ENCODE assay signal across 1 cellular context in genomic region chr4:158670975-158671664, GRCh38.
TF ChIP-seq lines count a peak whose summit lies in the region.

No MANE protein-coding gene starts in this region.

TF ChIP-seq in H1, 55 proteins besides CTCF, POLR2A, EP300 and RAD21:
- TF ChIP-seq CHD2 (IDR thresholded peaks at IDR 0.05; ENCODE audit: low read length) = no peak
- TF ChIP-seq JUN (IDR thresholded peaks at IDR 0.05; ENCODE audit: low read depth, low read length) = no peak
- peak; percentile 48 for TF ChIP-seq USF2 (IDR thresholded peaks at IDR 0.05; ENCODE audit: low read length)
- TF ChIP-seq SAP30 (IDR thresholded peaks at IDR 0.05; ENCODE audit: insufficient read depth, insufficient replicate concordance, low read length) = peak; percentile 83
- peak in 1 of 2 experiments; percentile 87; a peak in 2 of 4 replicates for TF ChIP-seq HDAC2 (IDR thresholded peaks at IDR 0.05; ENCODE audit: borderline replicate concordance in 1 of 2, low read depth in 2 of 2, low read length in 2 of 2)
- TF ChIP-seq TEAD4 (IDR thresholded peaks at IDR 0.05; ENCODE audit: low read depth, low read length) = peak; percentile 61
- peak; percentile 87 for TF ChIP-seq MAX (IDR thresholded peaks at IDR 0.05)
- TF ChIP-seq ASH2L (IDR thresholded peaks at IDR 0.05; ENCODE audit: low read length) = peak; percentile 60
- 0 out of 2 replicates have a peak, but pooled peaks have one; percentile 40 for TF ChIP-seq KDM5A (IDR thresholded peaks at IDR 0.05; ENCODE audit: low read length)
- TF ChIP-seq TCF12 (IDR thresholded peaks at IDR 0.05; ENCODE audit: low read depth, low read length) = no peak
- TF ChIP-seq E2F6 (IDR thresholded peaks at IDR 0.05) = 0 out of 2 replicates have a peak, but pooled peaks have one; percentile 54
- no peak for TF ChIP-seq CTBP2 (IDR thresholded peaks at IDR 0.05; ENCODE audit: borderline replicate concordance, insufficient read depth, insufficient read length, low read length)
- TF ChIP-seq TAF1 (IDR thresholded peaks at IDR 0.05; ENCODE audit: low read depth, low read length) = peak; percentile 36; the same call in 1 of the 2 replicates
- TF ChIP-seq, protein P1, sequence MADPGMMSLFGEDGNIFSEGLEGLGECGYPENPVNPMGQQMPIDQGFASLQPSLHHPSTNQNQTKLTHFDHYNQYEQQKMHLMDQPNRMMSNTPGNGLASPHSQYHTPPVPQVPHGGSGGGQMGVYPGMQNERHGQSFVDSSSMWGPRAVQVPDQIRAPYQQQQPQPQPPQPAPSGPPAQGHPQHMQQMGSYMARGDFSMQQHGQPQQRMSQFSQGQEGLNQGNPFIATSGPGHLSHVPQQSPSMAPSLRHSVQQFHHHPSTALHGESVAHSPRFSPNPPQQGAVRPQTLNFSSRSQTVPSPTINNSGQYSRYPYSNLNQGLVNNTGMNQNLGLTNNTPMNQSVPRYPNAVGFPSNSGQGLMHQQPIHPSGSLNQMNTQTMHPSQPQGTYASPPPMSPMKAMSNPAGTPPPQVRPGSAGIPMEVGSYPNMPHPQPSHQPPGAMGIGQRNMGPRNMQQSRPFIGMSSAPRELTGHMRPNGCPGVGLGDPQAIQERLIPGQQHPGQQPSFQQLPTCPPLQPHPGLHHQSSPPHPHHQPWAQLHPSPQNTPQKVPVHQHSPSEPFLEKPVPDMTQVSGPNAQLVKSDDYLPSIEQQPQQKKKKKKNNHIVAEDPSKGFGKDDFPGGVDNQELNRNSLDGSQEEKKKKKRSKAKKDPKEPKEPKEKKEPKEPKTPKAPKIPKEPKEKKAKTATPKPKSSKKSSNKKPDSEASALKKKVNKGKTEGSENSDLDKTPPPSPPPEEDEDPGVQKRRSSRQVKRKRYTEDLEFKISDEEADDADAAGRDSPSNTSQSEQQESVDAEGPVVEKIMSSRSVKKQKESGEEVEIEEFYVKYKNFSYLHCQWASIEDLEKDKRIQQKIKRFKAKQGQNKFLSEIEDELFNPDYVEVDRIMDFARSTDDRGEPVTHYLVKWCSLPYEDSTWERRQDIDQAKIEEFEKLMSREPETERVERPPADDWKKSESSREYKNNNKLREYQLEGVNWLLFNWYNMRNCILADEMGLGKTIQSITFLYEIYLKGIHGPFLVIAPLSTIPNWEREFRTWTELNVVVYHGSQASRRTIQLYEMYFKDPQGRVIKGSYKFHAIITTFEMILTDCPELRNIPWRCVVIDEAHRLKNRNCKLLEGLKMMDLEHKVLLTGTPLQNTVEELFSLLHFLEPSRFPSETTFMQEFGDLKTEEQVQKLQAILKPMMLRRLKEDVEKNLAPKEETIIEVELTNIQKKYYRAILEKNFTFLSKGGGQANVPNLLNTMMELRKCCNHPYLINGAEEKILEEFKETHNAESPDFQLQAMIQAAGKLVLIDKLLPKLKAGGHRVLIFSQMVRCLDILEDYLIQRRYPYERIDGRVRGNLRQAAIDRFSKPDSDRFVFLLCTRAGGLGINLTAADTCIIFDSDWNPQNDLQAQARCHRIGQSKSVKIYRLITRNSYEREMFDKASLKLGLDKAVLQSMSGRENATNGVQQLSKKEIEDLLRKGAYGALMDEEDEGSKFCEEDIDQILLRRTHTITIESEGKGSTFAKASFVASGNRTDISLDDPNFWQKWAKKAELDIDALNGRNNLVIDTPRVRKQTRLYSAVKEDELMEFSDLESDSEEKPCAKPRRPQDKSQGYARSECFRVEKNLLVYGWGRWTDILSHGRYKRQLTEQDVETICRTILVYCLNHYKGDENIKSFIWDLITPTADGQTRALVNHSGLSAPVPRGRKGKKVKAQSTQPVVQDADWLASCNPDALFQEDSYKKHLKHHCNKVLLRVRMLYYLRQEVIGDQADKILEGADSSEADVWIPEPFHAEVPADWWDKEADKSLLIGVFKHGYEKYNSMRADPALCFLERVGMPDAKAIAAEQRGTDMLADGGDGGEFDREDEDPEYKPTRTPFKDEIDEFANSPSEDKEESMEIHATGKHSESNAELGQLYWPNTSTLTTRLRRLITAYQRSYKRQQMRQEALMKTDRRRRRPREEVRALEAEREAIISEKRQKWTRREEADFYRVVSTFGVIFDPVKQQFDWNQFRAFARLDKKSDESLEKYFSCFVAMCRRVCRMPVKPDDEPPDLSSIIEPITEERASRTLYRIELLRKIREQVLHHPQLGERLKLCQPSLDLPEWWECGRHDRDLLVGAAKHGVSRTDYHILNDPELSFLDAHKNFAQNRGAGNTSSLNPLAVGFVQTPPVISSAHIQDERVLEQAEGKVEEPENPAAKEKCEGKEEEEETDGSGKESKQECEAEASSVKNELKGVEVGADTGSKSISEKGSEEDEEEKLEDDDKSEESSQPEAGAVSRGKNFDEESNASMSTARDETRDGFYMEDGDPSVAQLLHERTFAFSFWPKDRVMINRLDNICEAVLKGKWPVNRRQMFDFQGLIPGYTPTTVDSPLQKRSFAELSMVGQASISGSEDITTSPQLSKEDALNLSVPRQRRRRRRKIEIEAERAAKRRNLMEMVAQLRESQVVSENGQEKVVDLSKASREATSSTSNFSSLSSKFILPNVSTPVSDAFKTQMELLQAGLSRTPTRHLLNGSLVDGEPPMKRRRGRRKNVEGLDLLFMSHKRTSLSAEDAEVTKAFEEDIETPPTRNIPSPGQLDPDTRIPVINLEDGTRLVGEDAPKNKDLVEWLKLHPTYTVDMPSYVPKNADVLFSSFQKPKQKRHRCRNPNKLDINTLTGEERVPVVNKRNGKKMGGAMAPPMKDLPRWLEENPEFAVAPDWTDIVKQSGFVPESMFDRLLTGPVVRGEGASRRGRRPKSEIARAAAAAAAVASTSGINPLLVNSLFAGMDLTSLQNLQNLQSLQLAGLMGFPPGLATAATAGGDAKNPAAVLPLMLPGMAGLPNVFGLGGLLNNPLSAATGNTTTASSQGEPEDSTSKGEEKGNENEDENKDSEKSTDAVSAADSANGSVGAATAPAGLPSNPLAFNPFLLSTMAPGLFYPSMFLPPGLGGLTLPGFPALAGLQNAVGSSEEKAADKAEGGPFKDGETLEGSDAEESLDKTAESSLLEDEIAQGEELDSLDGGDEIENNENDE (IDR thresholded peaks at IDR 0.05; ENCODE audit: insufficient replicate concordance, low read length) = no peak
- TF ChIP-seq TBP (IDR thresholded peaks at IDR 0.05; ENCODE audit: low read depth, low read length) = no peak; the same call in 1 of the 2 replicates
- no peak for TF ChIP-seq GABPA (IDR thresholded peaks at IDR 0.05; ENCODE audit: borderline replicate concordance, insufficient read depth, low read length)
- peak; percentile 53; the same call in 1 of the 2 replicates for TF ChIP-seq POLR2AphosphoS5 (IDR thresholded peaks at IDR 0.05; ENCODE audit: low read depth, low read length)
- TF ChIP-seq SIN3A (conservative IDR thresholded peaks at IDR 0.05 in 1 of 2, IDR thresholded peaks at IDR 0.05 in 1 of 2; ENCODE audit: low read depth in 1 of 2, low read length in 2 of 2) = peak; percentile 59 to 74; a peak in 2 of 4 replicates
- no peak for TF ChIP-seq NANOG (IDR thresholded peaks at IDR 0.05; ENCODE audit: insufficient read depth, low read depth, low read length, poor library complexity, severe bottlenecking)
- no peak for TF ChIP-seq HDAC6 (IDR thresholded peaks at IDR 0.05; ENCODE audit: low read depth, low read length)
- peak; percentile 29 for TF ChIP-seq KDM4A (IDR thresholded peaks at IDR 0.05; ENCODE audit: low read depth, low read length, severe bottlenecking)
- TF ChIP-seq CREB1 (IDR thresholded peaks at IDR 0.05) = no peak
- TF ChIP-seq MAFK (IDR thresholded peaks at IDR 0.05; ENCODE audit: low read depth, low read length) = no peak
